Comparison of ENCODE assay signal across 15 cellular contexts in genomic region chr2:64295326-64296149, GRCh38.
A peak's percentile ranks its signal among the peaks of the same experiment; 100 is the strongest.
DNase-seq lines count a peak whose midpoint lies in the region; ATAC-seq, FAIRE-seq and TF ChIP-seq lines count a peak whose summit lies in the region.
"Had no signal": no experiment of that assay in that cellular context is flagged by ENCODE, and none has a peak within 500 bp of the region (broad histone marks: within the 10 kb centered on the region; RNA-seq: fewer than 3 reads in every experiment).

No MANE protein-coding gene starts in this region.

- no peak overlapping the region for H3K4me2 ChIP-seq in HepG2 (ENCODE audit: low read depth, low read length)

- no peak overlapping the region for H3K4me3 ChIP-seq in HepG2 (replicated peaks in 1 of 3; ENCODE audit: insufficient read depth in 1 of 3, low read depth in 2 of 3, low read length in 3 of 3)
- no peak overlapping the region for H3K4me3 ChIP-seq in right lobe of liver
- H3K4me3 ChIP-seq in HAP-1, result no peak overlapping the region
- H3K4me3 ChIP-seq in SJCRH30, result no peak overlapping the region
- H3K4me3 ChIP-seq: cardiac muscle cell, GM23248 had no signal

- in situ Hi-C loops in HepG2 (cut with HindIII; ENCODE audit: extremely low pct_ligation_motif_present, low pct_unique_long_range_greater_than_20kb), result no loop called here
- in situ Hi-C loops in HAP-1 (cut with MboI; ENCODE audit: low sequenced_read_pairs), result no loop called here

- H3K4me1 ChIP-seq in HepG2 (ENCODE audit: insufficient read depth, low read length) (no peaks in the 10 kb centered on the region), right lobe of liver (no peaks in the 10 kb centered on the region), HAP-1 (no peaks in the 10 kb centered on the region), SJCRH30 (no peaks in the 10 kb centered on the region)

- TF ChIP-seq CTCF in HepG2 (CRISPR knock-in tag; IDR thresholded peaks at IDR 0.05), result 0 out of 2 replicates have a peak, but pooled peaks have one; percentile 3
- TF ChIP-seq CTCF in right lobe of liver (IDR thresholded peaks at IDR 0.05), result no peak

- ATAC-seq in HepG2 (no peak; the same call in 2 of the 3 replicates), right lobe of liver (no peak), HG02763 (IDR thresholded peaks at IDR 0.05; ENCODE audit: unreplicated experiment) (peak; percentile 76)
- peak; percentile 98 for ATAC-seq in activated T-helper 17 cell treated with anti-CD3 and anti-CD28 coated beads, Interleukin-2, amount 50 U/mL, for 72 hours (replicated peaks)
- ATAC-seq in stimulated activated naive CD8-positive, alpha-beta T cell treated with anti-CD3 and anti-CD28 coated beads, Interleukin-15, Interleukin-2, amounts not matched to agents 100 U/mL and 50 U/mL, for 24 hours, result peak; percentile 94

- POLR2A ChIA-PET in HepG2 (lab: Yijun Ruan, JAX), result no interaction called here

- H3K4me1 Mint-ChIP-seq in activated T-helper 17 cell treated with anti-CD3 and anti-CD28 coated beads, Interleukin-2, amount 50 U/mL, for 72 hours, result peaks cover 23% of the 10 kb centered on the region
- H3K4me1 Mint-ChIP-seq: activated B cell treated with CpG ODN at 0.5 μM for 24 hours had no signal

- intact Hi-C loops in HepG2 (cut with micrococcal nuclease; ENCODE audit: unreplicated experiment) (no loop called here), right lobe of liver (cut with DNase I) (no loop called here)

- no peak for DNase-seq in HepG2 (ENCODE audit: low spot score)
- DNase-seq in right lobe of liver, result no peak
- DNase-seq in stimulated activated naive CD8-positive, alpha-beta T cell treated with anti-CD3 and anti-CD28 coated beads, Interleukin-15, Interleukin-2, amounts not matched to agents 100 U/mL and 50 U/mL, for 24 hours, result peak; percentile 33
- no peak for DNase-seq in NCI-H2081 (lab: John Stamatoyannopoulos, UW)
- DNase-seq in HAP-1 (ENCODE audit: low spot score in 2 of 2), result no peak
- no peak for DNase-seq in SJCRH30
- DNase-seq: activated B cell treated with CpG ODN at 0.5 μM for 24 hours, GM23248, IMR-90, left cardiac atrium, Right ventricle myocardium superior had no signal

- TF ChIP-seq RAD21 in HepG2 (CRISPR knock-in tag; IDR thresholded peaks at IDR 0.05), result no peak

- H3K36me3 ChIP-seq in HepG2 (replicated peaks in 1 of 2; ENCODE audit: control insufficient read depth in 1 of 2, insufficient read depth in 2 of 2, low read length in 2 of 2), result no peaks in the 10 kb centered on the region
- no peaks in the 10 kb centered on the region for H3K36me3 ChIP-seq in right lobe of liver
- no peaks in the 10 kb centered on the region for H3K36me3 ChIP-seq in HAP-1 (replicated peaks)
- H3K36me3 ChIP-seq in SJCRH30, result no peaks in the 10 kb centered on the region
- H3K36me3 ChIP-seq: cardiac muscle cell had no signal

- TF ChIP-seq POLR2A in HepG2 (IDR thresholded peaks at IDR 0.05; ENCODE audit: insufficient read depth in 1 of 2, low read depth in 2 of 2, low read length in 2 of 2) (no peak), right lobe of liver (IDR thresholded peaks at IDR 0.05) (no peak)

- no peaks in the 10 kb centered on the region for H4K20me1 ChIP-seq in HepG2 (ENCODE audit: insufficient read depth, low read length)

- H3K36me3 Mint-ChIP-seq in activated T-helper 17 cell treated with anti-CD3 and anti-CD28 coated beads, Interleukin-2, amount 50 U/mL, for 72 hours (ENCODE audit: low read depth), result no peaks in the 10 kb centered on the region

- no peak overlapping the region for H2AFZ ChIP-seq in HepG2 (ENCODE audit: low read length)
- H2AFZ ChIP-seq: GM23248 had no signal

- H3K27ac Mint-ChIP-seq in activated T-helper 17 cell treated with anti-CD3 and anti-CD28 coated beads, Interleukin-2, amount 50 U/mL, for 72 hours, result peak overlapping the region; percentile 62

- no peak overlapping the region for H3K9ac ChIP-seq in HepG2 (ENCODE audit: insufficient read depth, low read depth, low read length)
- H3K9ac ChIP-seq: GM23248 had no signal

- WGBS in HepG2 (ENCODE audit: low lambda C conversion rate), result 30% methylated on average over 5 of the region's 5 CpGs
- 69% methylated on average over 5 of the region's 5 CpGs for WGBS in right lobe of liver (ENCODE audit: insufficient coverage, low coverage, low lambda C conversion rate, missing lambda C conversion rate)

- H3K27ac ChIP-seq in HepG2 (ENCODE audit: extremely low read length, insufficient read depth, low read length) (no peak overlapping the region), right lobe of liver (no peak overlapping the region), SJCRH30 (no peak overlapping the region)
- H3K27ac ChIP-seq: C4-2B, cardiac muscle cell, GM23248 had no signal

- peak overlapping the region; percentile 45 for H3K4me3 Mint-ChIP-seq in activated T-helper 17 cell treated with anti-CD3 and anti-CD28 coated beads, Interleukin-2, amount 50 U/mL, for 72 hours
- H3K4me3 Mint-ChIP-seq: activated B cell treated with CpG ODN at 0.5 μM for 24 hours had no signal

- H3K27me3 Mint-ChIP-seq in activated T-helper 17 cell treated with anti-CD3 and anti-CD28 coated beads, Interleukin-2, amount 50 U/mL, for 72 hours, result peaks cover 3% of the 10 kb centered on the region

- H3K9me3 Mint-ChIP-seq in activated T-helper 17 cell treated with anti-CD3 and anti-CD28 coated beads, Interleukin-2, amount 50 U/mL, for 72 hours, result no peaks in the 10 kb centered on the region
- H3K9me3 Mint-ChIP-seq: activated B cell treated with CpG ODN at 0.5 μM for 24 hours had no signal

- CTCF ChIA-PET in HepG2 (lab: Yijun Ruan, JAX; ENCODE audit: low intra/inter-chr PET ratio, low total read pairs), result no interaction called here

- H3K79me2 ChIP-seq in HepG2 (ENCODE audit: insufficient read depth, low read length), result no peaks in the 10 kb centered on the region

- BruUV-seq in HepG2 (replicated peaks; lab: Mats Ljungman, UMichigan), result no TSS peak

- FAIRE-seq in HepG2 (lab: Jason Lieb, UNC), result no peak

- peaks cover 0 to 1% of the 10 kb centered on the region in 2 experiments; a peak in 2 of 5 replicates for H3K27me3 ChIP-seq in HepG2 (ENCODE audit: control insufficient read depth in 1 of 2, insufficient read depth in 2 of 2, low read length in 2 of 2)
- H3K27me3 ChIP-seq in right lobe of liver, result no peaks in the 10 kb centered on the region
- H3K27me3 ChIP-seq in HAP-1 (ENCODE audit: low read depth), result peaks cover 22% of the 10 kb centered on the region
- no peaks in the 10 kb centered on the region for H3K27me3 ChIP-seq in SJCRH30
- H3K27me3 ChIP-seq: cardiac muscle cell had no signal

- TF ChIP-seq EP300 in HepG2 (IDR thresholded peaks at IDR 0.05; ENCODE audit: low read depth in 2 of 2, low read length in 2 of 2), result no peak
- no peak for TF ChIP-seq EP300 in HepG2 (CRISPR knock-in tag; IDR thresholded peaks at IDR 0.05; ENCODE audit: borderline replicate concordance)

- H3K9me3 ChIP-seq in HepG2 (ENCODE audit: low read length) (no peaks in the 10 kb centered on the region), right lobe of liver (no peaks in the 10 kb centered on the region), HAP-1 (no peaks in the 10 kb centered on the region), SJCRH30 (replicated peaks) (no peaks in the 10 kb centered on the region)

TF ChIP-seq in HepG2, 621 proteins besides CTCF, POLR2A, EP300 and RAD21:
- TF ChIP-seq ZNF576 (CRISPR knock-in tag; IDR thresholded peaks at IDR 0.05), result no peak
- no peak for TF ChIP-seq ZNF616 (CRISPR knock-in tag; IDR thresholded peaks at IDR 0.05; ENCODE audit: low read depth)
- TF ChIP-seq CHCHD3 (CRISPR knock-in tag; IDR thresholded peaks at IDR 0.05), result no peak
- no peak for TF ChIP-seq ZNF335 (CRISPR knock-in tag; IDR thresholded peaks at IDR 0.05)
- TF ChIP-seq ZNF747 (CRISPR knock-in tag; IDR thresholded peaks at IDR 0.05; ENCODE audit: borderline replicate concordance), result no peak
- TF ChIP-seq DMAP1 (CRISPR knock-in tag; IDR thresholded peaks at IDR 0.05), result no peak
- TF ChIP-seq GATA4 (IDR thresholded peaks at IDR 0.05; ENCODE audit: borderline replicate concordance, low read depth), result no peak
- TF ChIP-seq HOXD1 (CRISPR knock-in tag; IDR thresholded peaks at IDR 0.05), result no peak
- TF ChIP-seq ZNF431 (CRISPR knock-in tag; IDR thresholded peaks at IDR 0.05; ENCODE audit: borderline replicate concordance, low read depth), result no peak
- TF ChIP-seq HDAC6 (IDR thresholded peaks at IDR 0.05; ENCODE audit: low read depth, low read length), result no peak
- TF ChIP-seq HES4 (CRISPR knock-in tag; IDR thresholded peaks at IDR 0.05; ENCODE audit: borderline replicate concordance), result no peak
- TF ChIP-seq ZNF207 (IDR thresholded peaks at IDR 0.05; ENCODE audit: borderline replicate concordance), result no peak
- TF ChIP-seq TOPORS (CRISPR knock-in tag; IDR thresholded peaks at IDR 0.05), result no peak
- TF ChIP-seq ZNF713 (CRISPR knock-in tag; IDR thresholded peaks at IDR 0.05), result no peak

Comparison
In these comparisons a context has a peak if more than half of its experiments do, and no peak if none do; other contexts are left out.
1. ATAC-seq: peak in HG02763 (single experiment), activated T-helper 17 cell treated with anti-CD3 and anti-CD28 coated beads, Interleukin-2, amount 50 U/mL, for 72 hours (single experiment) and stimulated activated naive CD8-positive, alpha-beta T cell treated with anti-CD3 and anti-CD28 coated beads, Interleukin-15, Interleukin-2, amounts not matched to agents 100 U/mL and 50 U/mL, for 24 hours (single experiment); none in HepG2 (single experiment) and right lobe of liver (0 of 4).